ENCODE assay signal across 13 cellular contexts in genomic region chr7:100489121-100489520, GRCh38. TPM values are rescaled to one million over a fixed set of nuclear protein-coding genes. Genes with fewer than 3 reads are reported as not detected.
"Had no signal": no experiment of that assay in that cellular context is flagged by ENCODE, and none has a peak within 500 bp of the region (broad histone marks: within the 10 kb centered on the region; RNA-seq: fewer than 3 reads in every experiment).

No MANE protein-coding gene starts in this region.

- H3K9me3 Mint-ChIP-seq: activated naive CD8-positive, alpha-beta T cell treated with anti-CD3 and anti-CD28 coated beads, Interleukin-2, amount 10 ng/mL, durations not matched to agents 7 days and 5 days; effector memory CD8-positive, alpha-beta T cell; naive B cell had no signal

- DNase-seq: activated CD4-positive, alpha-beta T cell treated with anti-CD3 and anti-CD28 coated beads, Interleukin-2, amount 50 U/mL, for 4 hours; activated effector memory CD4-positive, alpha-beta T cell treated with Interleukin-2 at 50 U/mL for 16 hours; activated naive CD8-positive, alpha-beta T cell treated with anti-CD3 and anti-CD28 coated beads, Interleukin-2, amount 10 ng/mL, durations not matched to agents 7 days and 5 days; activated T-cell treated with anti-CD3 and anti-CD28 coated beads, Interleukin-2, amount 50 U/mL, for 1 hour; effector memory CD8-positive, alpha-beta T cell; lower lobe of right lung; naive B cell had no signal

- H3K4me1 ChIP-seq: prostate gland had no signal

- H3K36me3 Mint-ChIP-seq: naive B cell had no signal

- ATAC-seq: activated CD4-positive, CD25-positive, alpha-beta regulatory T cell treated with anti-CD3 and anti-CD28 coated beads, Interleukin-2, amount 50 U/mL, for 24 hours; lower lobe of right lung had no signal

- H3K4me3 Mint-ChIP-seq: activated naive CD8-positive, alpha-beta T cell treated with anti-CD3 and anti-CD28 coated beads, Interleukin-2, amount 10 ng/mL, durations not matched to agents 7 days and 5 days; effector memory CD8-positive, alpha-beta T cell; naive B cell had no signal

- H3K27ac ChIP-seq: ascending aorta, colonic mucosa, lower lobe of right lung, prostate gland, thoracic aorta had no signal

- H3K4me3 ChIP-seq: ascending aorta, colonic mucosa, lower lobe of right lung, prostate gland, thoracic aorta had no signal

- H3K27me3 ChIP-seq: ascending aorta, colonic mucosa had no signal

- H3K27ac Mint-ChIP-seq: activated naive CD8-positive, alpha-beta T cell treated with anti-CD3 and anti-CD28 coated beads, Interleukin-2, amount 10 ng/mL, durations not matched to agents 7 days and 5 days had no signal

- H3K9me3 ChIP-seq: ascending aorta, colonic mucosa, lower lobe of right lung, prostate gland, thoracic aorta had no signal

- H3K36me3 ChIP-seq: ascending aorta, colonic mucosa, lower lobe of right lung, prostate gland, thoracic aorta had no signal

RNA-seq across cellular contexts. Expression of gene NYAP1, which starts 5.4 kb away (rescaled TPM):
- total RNA-seq: T-helper 2 cell treated with Interferon-gamma antibody and Interleukin-4, amounts not matched to agents 100 ng/mL and 5 ng/mL, for 36 hours had no signal

RNA-seq across cellular contexts. Expression of gene SPACDR, which starts 25.1 kb away (rescaled TPM):
- total RNA-seq: ascending aorta, thoracic aorta had no signal
